Comparison of ENCODE assay signal across 18 cellular contexts in the genomic region with DNA sequence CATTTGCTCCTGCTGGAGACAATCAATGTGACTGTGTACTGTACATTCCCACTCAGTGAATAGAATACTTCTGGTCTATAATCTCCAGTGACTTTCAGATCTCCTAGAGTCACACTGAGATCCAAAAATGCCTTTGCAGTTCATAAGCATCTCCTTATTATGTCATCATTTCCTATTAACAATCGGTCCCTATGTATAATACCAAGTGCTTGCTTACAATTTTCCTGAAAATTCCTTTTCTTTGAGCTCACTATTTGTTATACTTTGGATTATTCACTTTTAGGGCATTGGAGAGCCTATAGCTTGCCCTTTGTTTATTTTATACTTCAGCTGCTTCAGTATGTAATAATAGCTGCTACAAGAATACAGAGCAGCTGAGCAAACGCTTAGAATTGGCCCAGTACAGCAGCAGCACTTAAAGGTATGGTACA.
DNase-seq lines count a peak whose midpoint lies in the region; FAIRE-seq and TF ChIP-seq lines count a peak whose summit lies in the region.
"Had no signal": no experiment of that assay in that cellular context is flagged by ENCODE, and none has a peak within 500 bp of the region (broad histone marks: within the 10 kb centered on the region; RNA-seq: fewer than 3 reads in every experiment).

No MANE protein-coding gene starts in this region.

- intact Hi-C loops in kidney (cut with DNase I) = no loop called here

- no peaks in the 10 kb centered on the region for H3K36me3 Mint-ChIP-seq in activated T-cell treated with anti-CD3 and anti-CD28 coated beads, Interleukin-2, amount 50 U/mL, for 24 hours (ENCODE audit: low read depth)
- H3K36me3 Mint-ChIP-seq: naive thymus-derived CD8-positive, alpha-beta T cell had no signal

- TF ChIP-seq EP300 in tibial nerve (IDR thresholded peaks at IDR 0.05) = no peak

- H3K27ac ChIP-seq in tibial nerve (peak overlapping the region in 2 of 4 donors; percentile 46 to 52), kidney (ENCODE audit: low read depth in 2 of 2, low read length in 2 of 2) (no peak overlapping the region)
- H3K27ac ChIP-seq: thyroid gland had no signal

- FAIRE-seq in kidney (lab: Jason Lieb, UNC) = no peak
- FAIRE-seq: colon, frontal cortex, GM12892, H54 had no signal

- H3K4me1 Mint-ChIP-seq in activated T-cell treated with anti-CD3 and anti-CD28 coated beads, Interleukin-2, amount 50 U/mL, for 24 hours (ENCODE audit: low read depth) = no peaks in the 10 kb centered on the region
- H3K4me1 Mint-ChIP-seq: naive thymus-derived CD8-positive, alpha-beta T cell had no signal

- TF ChIP-seq CTCF in tibial nerve (IDR thresholded peaks at IDR 0.05) (no peak), kidney (IDR thresholded peaks at IDR 0.05; ENCODE audit: borderline replicate concordance, extremely low read depth, insufficient read depth) (no peak)

- H3K9me3 ChIP-seq in tibial nerve = no peaks in the 10 kb centered on the region
- no peaks in the 10 kb centered on the region for H3K9me3 ChIP-seq in kidney (ENCODE audit: control insufficient read depth in 1 of 2, low read length in 2 of 2)
- H3K9me3 ChIP-seq: thyroid gland had no signal

- peaks cover 0 to 3% (median 0%) of the 10 kb centered on the region in 4 donors for H3K4me1 ChIP-seq in tibial nerve
- H3K4me1 ChIP-seq in kidney (ENCODE audit: control insufficient read depth in 1 of 2, insufficient read depth in 1 of 2, low read depth in 1 of 2, low read length in 2 of 2) = no peaks in the 10 kb centered on the region
- H3K4me1 ChIP-seq: thyroid gland had no signal

- peaks cover 0 to 9% (median 0%) of the 10 kb centered on the region in 3 donors for H3K36me3 ChIP-seq in tibial nerve
- H3K36me3 ChIP-seq in kidney (ENCODE audit: control insufficient read depth in 1 of 2, insufficient read depth in 2 of 2, low read length in 2 of 2) = no peaks in the 10 kb centered on the region
- H3K36me3 ChIP-seq: thyroid gland had no signal

- H3K4me3 Mint-ChIP-seq in activated T-cell treated with anti-CD3 and anti-CD28 coated beads, Interleukin-2, amount 50 U/mL, for 24 hours = no peak overlapping the region
- H3K4me3 Mint-ChIP-seq: activated CD8-positive, alpha-beta T cell treated with anti-CD3 and anti-CD28 coated beads, Interleukin-2, amount 10 ng/mL, durations not matched to agents 7 days and 5 days; activated naive CD4-positive, alpha-beta T cell treated with anti-CD3 and anti-CD28 coated beads for 36 hours; naive thymus-derived CD8-positive, alpha-beta T cell; T-helper 2 cell treated with Interferon-gamma antibody and Interleukin-4, amounts not matched to agents 5 μg/mL and 100 μg/mL, for 36 hours had no signal

- peak; percentile 81 for DNase-seq in ELR (ENCODE audit: low read depth)
- peak; percentile 44 for DNase-seq in NCI-H2029 treated with DMSO at 0.1 percent for 48 hours (lab: John Stamatoyannopoulos, UW)
- peak; percentile 34 for DNase-seq in astrocyte of the hippocampus (ENCODE audit: low read depth, low spot score)
- DNase-seq in non-pigmented ciliary epithelial cell (ENCODE audit: low read depth) = peak; percentile 58
- DNase-seq in tibial nerve (ENCODE audit: low spot score in 2 of 2) = no peak
- no peak for DNase-seq in activated CD8-positive, alpha-beta memory T cell treated with anti-CD3 and anti-CD28 coated beads for 24 hours
- no peak for DNase-seq in activated T-cell treated with anti-CD3 and anti-CD28 coated beads, Interleukin-2, amount 50 U/mL, for 24 hours
- DNase-seq in kidney = no peak
- DNase-seq: activated CD8-positive, alpha-beta T cell treated with anti-CD3 and anti-CD28 coated beads, Interleukin-2, amount 10 ng/mL, durations not matched to agents 7 days and 5 days; activated naive CD4-positive, alpha-beta T cell treated with anti-CD3 and anti-CD28 coated beads for 36 hours; left cardiac atrium; naive thymus-derived CD8-positive, alpha-beta T cell; thyroid gland had no signal

- no peak overlapping the region for H3K4me3 ChIP-seq in tibial nerve
- no peak overlapping the region for H3K4me3 ChIP-seq in kidney (ENCODE audit: low read length in 2 of 2)
- H3K4me3 ChIP-seq: thyroid gland had no signal

- no peak overlapping the region for H3K9ac ChIP-seq in kidney (ENCODE audit: low read length in 2 of 2)

- no peaks in the 10 kb centered on the region for H3K27me3 ChIP-seq in tibial nerve
- H3K27me3 ChIP-seq: thyroid gland had no signal

- H3K9me3 Mint-ChIP-seq in activated T-cell treated with anti-CD3 and anti-CD28 coated beads, Interleukin-2, amount 50 U/mL, for 24 hours = no peaks in the 10 kb centered on the region
- H3K9me3 Mint-ChIP-seq: activated naive CD4-positive, alpha-beta T cell treated with anti-CD3 and anti-CD28 coated beads for 36 hours; naive thymus-derived CD8-positive, alpha-beta T cell; T-helper 2 cell treated with Interferon-gamma antibody and Interleukin-4, amounts not matched to agents 5 μg/mL and 100 μg/mL, for 36 hours had no signal

- H3K27me3 Mint-ChIP-seq in activated T-cell treated with anti-CD3 and anti-CD28 coated beads, Interleukin-2, amount 50 U/mL, for 24 hours = peaks cover 2% of the 10 kb centered on the region

- WGBS in tibial nerve, 2 donors = 11 to 21% methylated on average over 2 of the region's 2 CpGs

- TF ChIP-seq POLR2A in tibial nerve (IDR thresholded peaks at IDR 0.05) = no peak

- no peak overlapping the region for H3K27ac Mint-ChIP-seq in activated T-cell treated with anti-CD3 and anti-CD28 coated beads, Interleukin-2, amount 50 U/mL, for 24 hours
- H3K27ac Mint-ChIP-seq: activated CD8-positive, alpha-beta T cell treated with anti-CD3 and anti-CD28 coated beads, Interleukin-2, amount 10 ng/mL, durations not matched to agents 7 days and 5 days; activated naive CD4-positive, alpha-beta T cell treated with anti-CD3 and anti-CD28 coated beads for 36 hours; naive thymus-derived CD8-positive, alpha-beta T cell; T-helper 2 cell treated with Interferon-gamma antibody and Interleukin-4, amounts not matched to agents 5 μg/mL and 100 μg/mL, for 36 hours had no signal

Comparison
In these comparisons a context has a peak if more than half of its experiments do, and no peak if none do; other contexts are left out.
1. DNase-seq: peak in ELR (single experiment), NCI-H2029 treated with DMSO at 0.1 percent for 48 hours (single experiment), astrocyte of the hippocampus (single experiment) and non-pigmented ciliary epithelial cell (single experiment); none in tibial nerve (0 of 2), activated CD8-positive, alpha-beta memory T cell treated with anti-CD3 and anti-CD28 coated beads for 24 hours (single experiment), activated T-cell treated with anti-CD3 and anti-CD28 coated beads, Interleukin-2, amount 50 U/mL, for 24 hours (single experiment) and kidney (single experiment).